In the genomic region with DNA sequence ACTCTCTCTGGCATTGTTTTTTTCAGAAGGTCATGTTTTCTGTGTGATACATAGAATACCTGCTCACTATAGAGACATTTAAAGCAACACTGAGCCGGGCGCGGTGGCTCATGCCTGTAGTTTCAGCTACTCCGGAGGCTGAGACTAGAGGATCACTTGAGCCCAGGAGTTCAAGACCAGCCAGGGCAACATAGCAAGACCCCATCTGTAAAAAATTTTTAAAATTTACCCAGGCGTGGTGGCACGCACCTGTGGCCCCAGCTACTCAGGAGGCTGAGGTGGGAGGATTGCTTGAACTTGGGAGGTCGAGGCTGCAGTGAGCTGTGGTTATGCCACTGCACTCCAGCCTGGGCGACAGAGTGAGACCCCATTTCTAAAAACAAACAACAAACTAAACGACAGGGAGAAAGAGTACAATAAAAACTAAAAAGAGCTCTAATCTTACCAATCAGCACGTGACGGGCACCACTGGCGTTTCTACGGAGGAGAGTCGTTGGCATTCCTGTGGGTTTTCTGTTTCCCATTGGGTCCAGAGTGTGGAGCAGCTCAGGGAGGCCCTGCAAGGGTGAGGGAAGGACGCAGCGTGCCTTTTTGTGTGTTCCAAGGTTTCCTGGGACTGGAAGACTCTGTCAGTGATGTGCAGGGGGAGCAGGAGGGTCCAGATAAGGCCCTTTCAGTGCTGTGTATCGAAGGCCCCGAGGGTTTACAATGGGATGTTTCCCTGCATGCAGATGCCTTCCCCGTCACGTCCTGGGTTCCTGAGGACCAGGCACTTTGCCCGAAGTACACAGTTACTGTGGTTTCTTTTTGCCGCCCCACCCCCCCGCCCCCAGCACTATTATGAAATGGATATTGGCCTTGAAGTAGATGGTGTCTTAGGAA, we compare ENCODE assay signal across 1 cellular context.
TF ChIP-seq lines count a peak whose summit lies in the region.

No MANE protein-coding gene starts in this region.

TF ChIP-seq in HepG2, 621 proteins besides CTCF, POLR2A, EP300 and RAD21 (continued from another document):
- TF ChIP-seq, protein P1, sequence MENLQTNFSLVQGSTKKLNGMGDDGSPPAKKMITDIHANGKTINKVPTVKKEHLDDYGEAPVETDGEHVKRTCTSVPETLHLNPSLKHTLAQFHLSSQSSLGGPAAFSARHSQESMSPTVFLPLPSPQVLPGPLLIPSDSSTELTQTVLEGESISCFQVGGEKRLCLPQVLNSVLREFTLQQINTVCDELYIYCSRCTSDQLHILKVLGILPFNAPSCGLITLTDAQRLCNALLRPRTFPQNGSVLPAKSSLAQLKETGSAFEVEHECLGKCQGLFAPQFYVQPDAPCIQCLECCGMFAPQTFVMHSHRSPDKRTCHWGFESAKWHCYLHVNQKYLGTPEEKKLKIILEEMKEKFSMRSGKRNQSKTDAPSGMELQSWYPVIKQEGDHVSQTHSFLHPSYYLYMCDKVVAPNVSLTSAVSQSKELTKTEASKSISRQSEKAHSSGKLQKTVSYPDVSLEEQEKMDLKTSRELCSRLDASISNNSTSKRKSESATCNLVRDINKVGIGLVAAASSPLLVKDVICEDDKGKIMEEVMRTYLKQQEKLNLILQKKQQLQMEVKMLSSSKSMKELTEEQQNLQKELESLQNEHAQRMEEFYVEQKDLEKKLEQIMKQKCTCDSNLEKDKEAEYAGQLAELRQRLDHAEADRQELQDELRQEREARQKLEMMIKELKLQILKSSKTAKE (CRISPR knock-in tag; IDR thresholded peaks at IDR 0.05; ENCODE audit: borderline replicate concordance), result 0 out of 2 replicates have a peak, but pooled peaks have one; percentile 34
- TF ChIP-seq, protein P2, sequence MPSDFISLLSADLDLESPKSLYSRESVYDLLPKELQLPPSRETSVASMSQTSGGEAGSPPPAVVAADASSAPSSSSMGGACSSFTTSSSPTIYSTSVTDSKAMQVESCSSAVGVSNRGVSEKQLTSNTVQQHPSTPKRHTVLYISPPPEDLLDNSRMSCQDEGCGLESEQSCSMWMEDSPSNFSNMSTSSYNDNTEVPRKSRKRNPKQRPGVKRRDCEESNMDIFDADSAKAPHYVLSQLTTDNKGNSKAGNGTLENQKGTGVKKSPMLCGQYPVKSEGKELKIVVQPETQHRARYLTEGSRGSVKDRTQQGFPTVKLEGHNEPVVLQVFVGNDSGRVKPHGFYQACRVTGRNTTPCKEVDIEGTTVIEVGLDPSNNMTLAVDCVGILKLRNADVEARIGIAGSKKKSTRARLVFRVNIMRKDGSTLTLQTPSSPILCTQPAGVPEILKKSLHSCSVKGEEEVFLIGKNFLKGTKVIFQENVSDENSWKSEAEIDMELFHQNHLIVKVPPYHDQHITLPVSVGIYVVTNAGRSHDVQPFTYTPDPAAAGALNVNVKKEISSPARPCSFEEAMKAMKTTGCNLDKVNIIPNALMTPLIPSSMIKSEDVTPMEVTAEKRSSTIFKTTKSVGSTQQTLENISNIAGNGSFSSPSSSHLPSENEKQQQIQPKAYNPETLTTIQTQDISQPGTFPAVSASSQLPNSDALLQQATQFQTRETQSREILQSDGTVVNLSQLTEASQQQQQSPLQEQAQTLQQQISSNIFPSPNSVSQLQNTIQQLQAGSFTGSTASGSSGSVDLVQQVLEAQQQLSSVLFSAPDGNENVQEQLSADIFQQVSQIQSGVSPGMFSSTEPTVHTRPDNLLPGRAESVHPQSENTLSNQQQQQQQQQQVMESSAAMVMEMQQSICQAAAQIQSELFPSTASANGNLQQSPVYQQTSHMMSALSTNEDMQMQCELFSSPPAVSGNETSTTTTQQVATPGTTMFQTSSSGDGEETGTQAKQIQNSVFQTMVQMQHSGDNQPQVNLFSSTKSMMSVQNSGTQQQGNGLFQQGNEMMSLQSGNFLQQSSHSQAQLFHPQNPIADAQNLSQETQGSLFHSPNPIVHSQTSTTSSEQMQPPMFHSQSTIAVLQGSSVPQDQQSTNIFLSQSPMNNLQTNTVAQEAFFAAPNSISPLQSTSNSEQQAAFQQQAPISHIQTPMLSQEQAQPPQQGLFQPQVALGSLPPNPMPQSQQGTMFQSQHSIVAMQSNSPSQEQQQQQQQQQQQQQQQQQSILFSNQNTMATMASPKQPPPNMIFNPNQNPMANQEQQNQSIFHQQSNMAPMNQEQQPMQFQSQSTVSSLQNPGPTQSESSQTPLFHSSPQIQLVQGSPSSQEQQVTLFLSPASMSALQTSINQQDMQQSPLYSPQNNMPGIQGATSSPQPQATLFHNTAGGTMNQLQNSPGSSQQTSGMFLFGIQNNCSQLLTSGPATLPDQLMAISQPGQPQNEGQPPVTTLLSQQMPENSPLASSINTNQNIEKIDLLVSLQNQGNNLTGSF (CRISPR knock-in tag; IDR thresholded peaks at IDR 0.05), result no peak
TF ChIP-seq in HepG2: peak in this region for 16.
